ENCODE assay signal across 19 cellular contexts in genomic region chr11:30553521-30554110, GRCh38. TPM values are rescaled to one million over a fixed set of nuclear protein-coding genes. Genes with fewer than 3 reads are reported as not detected.
DNase-seq lines count a peak whose midpoint lies in the region; ATAC-seq, FAIRE-seq and TF ChIP-seq lines count a peak whose summit lies in the region.
"Had no signal": no experiment of that assay in that cellular context is flagged by ENCODE, and none has a peak within 500 bp of the region (broad histone marks: within the 10 kb centered on the region; RNA-seq: fewer than 3 reads in every experiment).

No MANE protein-coding gene starts in this region.

- H3K14ac ChIP-seq in H1 (ENCODE audit: insufficient read length) = no peak overlapping the region
- no peak overlapping the region for H3K14ac ChIP-seq in mesenchymal stem cell (ENCODE audit: low read length in 2 of 2)

- no peaks in the 10 kb centered on the region for H3K79me2 ChIP-seq in H1 (ENCODE audit: control insufficient read depth in 1 of 2, insufficient read depth in 2 of 2, low read length in 2 of 2)

- no peaks in the 10 kb centered on the region for H3K36me3 ChIP-seq in HUES64 (ENCODE audit: insufficient read depth, low read length)
- H3K36me3 ChIP-seq in H1 (ENCODE audit: control insufficient read depth in 2 of 4, insufficient read depth in 4 of 4, low read length in 3 of 4) = no peaks in the 10 kb centered on the region
- H3K36me3 ChIP-seq in mesenchymal stem cell (ENCODE audit: control insufficient read depth in 1 of 2, insufficient read depth in 2 of 2, low read depth in 1 of 2, low read length in 2 of 2) = no peaks in the 10 kb centered on the region
- no peaks in the 10 kb centered on the region for H3K36me3 ChIP-seq in thyroid gland
- H3K36me3 ChIP-seq in stomach = no peaks in the 10 kb centered on the region
- H3K36me3 ChIP-seq: SJCRH30 had no signal

- no peak for TF ChIP-seq POLR2A in H1 (IDR thresholded peaks at IDR 0.05; ENCODE audit: control extremely low read depth in 1 of 2, low read depth in 2 of 2, low read length in 2 of 2)
- no peak for TF ChIP-seq POLR2A in thyroid gland (IDR thresholded peaks at IDR 0.05)
- no peak for TF ChIP-seq POLR2A in stomach (IDR thresholded peaks at IDR 0.05)

- DNase-seq in H1 (ENCODE audit: low read depth in 1 of 2, low spot score in 2 of 2) (no peak), mesenchymal stem cell (peak; percentile 3), thyroid gland (no peak), head of caudate nucleus (no peak), stomach (no peak)
- DNase-seq: ACHN, COR-L47, GF-D8, GM23248, NCI-H1105 treated with DMSO at 0.1 percent for 48 hours, NCI-H1930, NCI-H2171, NCI-H446, PC-9, SJCRH30 had no signal

- H2BK120ac ChIP-seq in H1 (replicated peaks; ENCODE audit: low read depth, low read length) (peak overlapping the region; percentile 18), mesenchymal stem cell (ENCODE audit: low read depth, low read length) (no peak overlapping the region)

- no peak overlapping the region for H3K4me2 ChIP-seq in H1 (ENCODE audit: insufficient read depth in 1 of 2, low read depth in 2 of 2, low read length in 2 of 2)
- H3K4me2 ChIP-seq in mesenchymal stem cell (ENCODE audit: low read length, poor library complexity, severe bottlenecking) = no peak overlapping the region
- H3K4me2 ChIP-seq: PC-9 had no signal

- no peak overlapping the region for H2AFZ ChIP-seq in H1 (ENCODE audit: low read length)
- H2AFZ ChIP-seq in mesenchymal stem cell (ENCODE audit: low read depth, low read length) = no peak overlapping the region
- H2AFZ ChIP-seq: GM23248, PC-9 had no signal

- ATAC-seq in GM18520 (IDR thresholded peaks at IDR 0.05; ENCODE audit: unreplicated experiment) = no peak

- CTCF ChIA-PET in H1 (lab: Charles Lee; ENCODE audit: partially characterized antibody) = no interaction called here

- FAIRE-seq in H1 (lab: Jason Lieb, UNC) = peak; percentile 94
- FAIRE-seq: GM12891, GM18507 had no signal

- no peaks in the 10 kb centered on the region for H3K9me3 ChIP-seq in HUES64 (ENCODE audit: insufficient read depth, low read depth, low read length)
- H3K9me3 ChIP-seq in H1 (ENCODE audit: insufficient read depth in 2 of 2, low read depth in 1 of 2, low read length in 1 of 2) = no peaks in the 10 kb centered on the region
- no peaks in the 10 kb centered on the region for H3K9me3 ChIP-seq in mesenchymal stem cell (ENCODE audit: control insufficient read depth, low read length)
- H3K9me3 ChIP-seq in thyroid gland = no peaks in the 10 kb centered on the region
- no peaks in the 10 kb centered on the region for H3K9me3 ChIP-seq in stomach
- H3K9me3 ChIP-seq: SJCRH30 had no signal

- H3K27ac ChIP-seq in HUES64 (ENCODE audit: low read depth, low read length) = peak overlapping the region; percentile 0; the same call in 1 of the 2 replicates
- H3K27ac ChIP-seq in H1 (ENCODE audit: low read depth, low read length) = no peak overlapping the region
- H3K27ac ChIP-seq in mesenchymal stem cell (ENCODE audit: low read length, poor library complexity, severe bottlenecking) = no peak overlapping the region
- peak overlapping the region; percentile 58 to 85 (median 85) for H3K27ac ChIP-seq in thyroid gland
- no peak overlapping the region for H3K27ac ChIP-seq in stomach
- H3K27ac ChIP-seq: GM23248, PC-9, SJCRH30 had no signal

- H2BK5ac ChIP-seq in H1 (ENCODE audit: low read depth, low read length) (no peak overlapping the region), mesenchymal stem cell (ENCODE audit: low read depth, low read length, poor library complexity, severe bottlenecking) (no peak overlapping the region)

- TF ChIP-seq RAD21 in H1 (IDR thresholded peaks at IDR 0.05 in 1 of 2, conservative IDR thresholded peaks at IDR 0.05 in 1 of 2; ENCODE audit: low read depth in 2 of 2, low read length in 2 of 2) = no peak

- H3K18ac ChIP-seq in H1 (ENCODE audit: extremely low read depth, low read length) (no peak overlapping the region), mesenchymal stem cell (ENCODE audit: low read depth in 1 of 2, low read length in 2 of 2) (no peak overlapping the region)

- H2BK12ac ChIP-seq in H1 (ENCODE audit: low read depth, low read length) (0 out of 2 replicates have a peak overlapping the region, but pooled peaks have one; percentile 32), mesenchymal stem cell (ENCODE audit: low read length in 2 of 2) (no peak overlapping the region)

- H2BK20ac ChIP-seq in H1 (ENCODE audit: low read length) = no peak overlapping the region

- H3K9ac ChIP-seq in HUES64 (ENCODE audit: low read depth, low read length) (no peak overlapping the region), H1 (replicated peaks in 1 of 4; ENCODE audit: extremely low read depth in 1 of 4, low read depth in 3 of 4, low read length in 3 of 4) (no peak overlapping the region), mesenchymal stem cell (ENCODE audit: low read length) (no peak overlapping the region)
- H3K9ac ChIP-seq: GM23248 had no signal

- POLR2A ChIA-PET in H1 (lab: Charles Lee; ENCODE audit: partially characterized antibody) = no interaction called here

- H3K4me3 ChIP-seq in HUES64 (ENCODE audit: low read length) = no peak overlapping the region
- no peak overlapping the region for H3K4me3 ChIP-seq in H1 (ENCODE audit: extremely low read depth in 1 of 4, insufficient read depth in 2 of 4, low read depth in 3 of 4, low read length in 4 of 4)
- H3K4me3 ChIP-seq in mesenchymal stem cell (ENCODE audit: insufficient read depth in 1 of 2, low read depth in 1 of 2, low read length in 2 of 2) = no peak overlapping the region
- no peak overlapping the region for H3K4me3 ChIP-seq in thyroid gland (replicated peaks in 1 of 3)
- no peak overlapping the region for H3K4me3 ChIP-seq in stomach
- H3K4me3 ChIP-seq: GM23248, PC-9, SJCRH30 had no signal

- H4K5ac ChIP-seq in H1 (ENCODE audit: insufficient read length, low read depth, low read length) = no peak overlapping the region

- H4K20me1 ChIP-seq in H1 (replicated peaks in 1 of 2; ENCODE audit: control insufficient read depth in 1 of 2, insufficient read depth in 2 of 2, low read length in 2 of 2) = no peaks in the 10 kb centered on the region

- TF ChIP-seq CTCF in H1 (IDR thresholded peaks at IDR 0.05; ENCODE audit: control extremely low read depth in 1 of 3, insufficient read depth in 1 of 3, low read depth in 1 of 3, low read length in 3 of 3) = no peak
- TF ChIP-seq CTCF in thyroid gland (IDR thresholded peaks at IDR 0.05) = no peak
- no peak for TF ChIP-seq CTCF in stomach (IDR thresholded peaks at IDR 0.05)

- H3K23ac ChIP-seq in H1 (ENCODE audit: insufficient read length) = no peak overlapping the region
- no peak overlapping the region for H3K23ac ChIP-seq in mesenchymal stem cell (ENCODE audit: low read length in 2 of 2)

- H4K8ac ChIP-seq in H1 (ENCODE audit: extremely low read depth, insufficient read depth, low read length) = no peak overlapping the region
- H4K8ac ChIP-seq in mesenchymal stem cell (ENCODE audit: low read length) = no peak overlapping the region

- H3K4me1 ChIP-seq in HUES64 (ENCODE audit: insufficient read depth, low read length) (peaks cover 41% of the 10 kb centered on the region), H1 (replicated peaks in 1 of 4; ENCODE audit: control insufficient read depth in 3 of 4, insufficient read depth in 4 of 4, low read length in 3 of 4) (peaks cover 5 to 23% (median 14%) of the 10 kb centered on the region in 4 experiments; a peak in 6 of 7 replicates), mesenchymal stem cell (ENCODE audit: control insufficient read depth, insufficient read depth, low read depth, low read length) (no peaks in the 10 kb centered on the region), thyroid gland (peaks cover 39 to 48% of the 10 kb centered on the region in 2 donors), stomach (peaks cover 0 to 12% (median 0%) of the 10 kb centered on the region in 4 donors)

- H3K27me3 ChIP-seq in HUES64 (ENCODE audit: insufficient read depth, low read length) (peaks cover 16% of the 10 kb centered on the region), H1 (replicated peaks in 1 of 4; ENCODE audit: control insufficient read depth in 3 of 4, extremely low read depth in 1 of 4, insufficient read depth in 3 of 4, low read length in 3 of 4) (no peaks in the 10 kb centered on the region), mesenchymal stem cell (ENCODE audit: control insufficient read depth in 1 of 2, insufficient read depth in 1 of 2, low read length in 2 of 2) (no peaks in the 10 kb centered on the region), thyroid gland (no peaks in the 10 kb centered on the region), stomach (peaks cover 0 to 9% (median 0%) of the 10 kb centered on the region in 3 donors)
- H3K27me3 ChIP-seq: SJCRH30 had no signal

- TF ChIP-seq EP300 in H1 (IDR thresholded peaks at IDR 0.05; ENCODE audit: borderline replicate concordance in 1 of 2, low read depth in 2 of 2, low read length in 2 of 2) (no peak), stomach (IDR thresholded peaks at IDR 0.05) (no peak)

- H2AK5ac ChIP-seq in H1 (ENCODE audit: low read depth, low read length) (no peak overlapping the region), mesenchymal stem cell (ENCODE audit: low read length, severe bottlenecking) (no peak overlapping the region)

- no peak overlapping the region for H3K56ac ChIP-seq in H1 (replicated peaks; ENCODE audit: insufficient read length, low read depth, low read length)

- no peaks in the 10 kb centered on the region for H3K23me2 ChIP-seq in H1 (ENCODE audit: low read depth, low read length)

- 39% methylated on average over 3 of the region's 3 CpGs for WGBS in HUES64
- 57% methylated on average over 3 of the region's 3 CpGs; no CpG with 5 or more reads in 1 of the 2 experiments for WGBS in H1 (ENCODE audit: extremely low coverage in 1 of 2, insufficient coverage in 1 of 2, insufficient read length in 1 of 2, insufficient replicate concordance in 2 of 2, low coverage in 1 of 2, low lambda C conversion rate in 2 of 2, missing lambda C conversion rate in 1 of 2), 2 experiments
- WGBS in mesenchymal stem cell = 49% methylated on average over 3 of the region's 3 CpGs
- WGBS in thyroid gland, 2 donors = 51 to 53% methylated on average over 3 of the region's 3 CpGs
- 44 to 59% (median 53%) methylated on average over 3 of the region's 3 CpGs for WGBS in stomach, 5 donors

- H4K91ac ChIP-seq in H1 (replicated peaks; ENCODE audit: insufficient read length, low read length) = no peak overlapping the region
- H4K91ac ChIP-seq in mesenchymal stem cell (ENCODE audit: low read length) = no peak overlapping the region

- no peaks in the 10 kb centered on the region for H3K79me1 ChIP-seq in H1 (ENCODE audit: low read depth, low read length)
- H3K79me1 ChIP-seq in mesenchymal stem cell (replicated peaks; ENCODE audit: low read length, poor library complexity, severe bottlenecking) = no peaks in the 10 kb centered on the region

- intact Hi-C loops in thyroid gland (cut with DNase I) (no loop called here), head of caudate nucleus (cut with DNase I) (no loop called here), stomach (cut with DNase I; ENCODE audit: low total_unique reads) (no loop called here)

- H2BK15ac ChIP-seq in H1 (ENCODE audit: low read length) (peak overlapping the region; percentile 50; the same call in 1 of the 2 replicates), mesenchymal stem cell (ENCODE audit: low read depth, poor library complexity, severe bottlenecking) (no peak overlapping the region)

- H3K4ac ChIP-seq in H1 (replicated peaks; ENCODE audit: insufficient read length, low read depth, low read length) (no peak overlapping the region), mesenchymal stem cell (ENCODE audit: low read depth in 1 of 2, low read length in 2 of 2) (no peak overlapping the region)

RNA-seq across cellular contexts. Expression of gene MPPED2, which starts 32.5 kb away (rescaled TPM):
- 2.4 TPM for polyA plus RNA-seq in HUES64 (2013, experiment 1 of 2)
- polyA plus RNA-seq in HUES64 (2013, experiment 2 of 2) = 1.6 TPM
- 3.5 and 6.2 TPM in 2 replicates for total RNA-seq in H1 (2021; fragmentation: NEBNext Ultra II Directional; extraction: Animal tissue kit (Norgen Biotek cat#: 25700))
- polyA plus RNA-seq in H1 (2011; rRNA removed) (1.3 TPM in 2 replicates), stomach (1 to 10 TPM in 1 of 3 donors, under 1 TPM in 2; 0.12 to 1.8 (median 0.61) TPM)
- polyA plus RNA-seq in H1 (2011; cell fraction: cytosol; rRNA removed) = 1.2 TPM
- polyA plus RNA-seq in H1 (2011; cell fraction: nucleus; rRNA removed) = 4.9 TPM
- polyA plus RNA-seq in H1 (2012, experiment 1 of 2) = 3.0 to 4.8 TPM (median 3.8 TPM) in 4 replicates
- polyA plus RNA-seq in H1 (2012, experiment 2 of 2) = 2.1 TPM
- 2.7 TPM for polyA plus RNA-seq in H1 (2013, experiment 1 of 2)
- polyA plus RNA-seq in H1 (2013, experiment 2 of 2) = 2.2 TPM
- polyA minus RNA-seq in H1 (2011; rRNA and poly(A)+ RNA removed) = 7.7 and 10.8 TPM in 2 replicates
- polyA minus RNA-seq in H1 (2011; cell fraction: cytosol; rRNA and poly(A)+ RNA removed) = 2.0 TPM
- 22.9 TPM for polyA minus RNA-seq in H1 (2011; cell fraction: nucleus; rRNA and poly(A)+ RNA removed)
- not detected for polyA plus RNA-seq in mesenchymal stem cell (2013, experiment 1 of 2)
- polyA plus RNA-seq in mesenchymal stem cell (2013, experiment 2 of 2) = 0.04 TPM
- total RNA-seq in thyroid gland (100 to 1,000 TPM in 1 of 4 donors, 10 to 100 TPM in 3; 35.5 to 103 (median 75.0) TPM), stomach (10 to 100 TPM in 1 of 5 donors, 1 to 10 TPM in 3, under 1 TPM in 1; 0.43 to 10.3 (median 4.1) TPM)
- total RNA-seq: GM23248, PC-9 had no signal
- polyA plus RNA-seq: GM23248 had no signal

Comparison
In these comparisons a context has a peak if more than half of its experiments do, and no peak if none do; other contexts are left out.
1. H3K27ac ChIP-seq: peak in HUES64 (single experiment) and thyroid gland (3 of 3); none in H1 (single experiment), mesenchymal stem cell (single experiment) and stomach (0 of 5).